Comparison of ENCODE assay signal across 12 cellular contexts in genomic region chr2:43300781-43301586, GRCh38.
DNase-seq lines count a peak whose midpoint lies in the region; ATAC-seq and TF ChIP-seq lines count a peak whose summit lies in the region.
"Had no signal": no experiment of that assay in that cellular context is flagged by ENCODE, and none has a peak within 500 bp of the region (broad histone marks: within the 10 kb centered on the region; RNA-seq: fewer than 3 reads in every experiment).

No MANE protein-coding gene starts in this region.

- no peaks in the 10 kb centered on the region for H3K9me3 ChIP-seq in RWPE2 (ENCODE audit: severe bottlenecking)
- no peaks in the 10 kb centered on the region for H3K9me3 ChIP-seq in skeletal muscle tissue (ENCODE audit: control insufficient read depth in 3 of 3, low read length in 3 of 3)

- H3K9ac ChIP-seq in skeletal muscle tissue (ENCODE audit: low read depth in 1 of 3, low read length in 3 of 3), result peak overlapping the region in 2 of 3 donors; percentile 45 to 57

- H3K36me3 ChIP-seq in RWPE2 (ENCODE audit: low read depth), result no peaks in the 10 kb centered on the region
- H3K36me3 ChIP-seq in skeletal muscle tissue (ENCODE audit: control insufficient read depth in 3 of 3, insufficient read depth in 3 of 3, low read length in 3 of 3), result no peaks in the 10 kb centered on the region
- H3K36me3 ChIP-seq: cardiac muscle cell had no signal

- TF ChIP-seq CTCF in RWPE2 (IDR thresholded peaks at IDR 0.05; ENCODE audit: poor library complexity, severe bottlenecking) (no peak), foreskin keratinocyte (conservative IDR thresholded peaks at IDR 0.05) (no peak)

- ATAC-seq in RWPE2 (ENCODE audit: low read depth) (peak; percentile 86), foreskin keratinocyte (peak; percentile 92), HG03439 (IDR thresholded peaks at IDR 0.05; ENCODE audit: unreplicated experiment) (no peak)
- ATAC-seq: sciatic nerve had no signal

- peaks cover 12% of the 10 kb centered on the region for H3K4me1 ChIP-seq in RWPE2 (ENCODE audit: insufficient read depth, poor library complexity, severe bottlenecking)
- H3K4me1 ChIP-seq in foreskin keratinocyte, result no peaks in the 10 kb centered on the region
- H3K4me1 ChIP-seq in skeletal muscle tissue (ENCODE audit: control insufficient read depth in 3 of 3, insufficient read depth in 3 of 3, low read length in 3 of 3), result peaks cover 15 to 28% (median 15%) of the 10 kb centered on the region in 3 donors

- DNase-seq in DMS 273 (lab: John Stamatoyannopoulos, UW; ENCODE audit: unreplicated experiment), result peak; percentile 17
- no peak for DNase-seq in DMS 273 treated with DMSO at 0.1 percent for 48 hours (lab: John Stamatoyannopoulos, UW)
- no peak for DNase-seq in RWPE2 (ENCODE audit: low spot score)
- DNase-seq in foreskin keratinocyte, result peak; percentile 38 to 90
- DNase-seq in 8988T, result no peak
- no peak for DNase-seq in cortex of kidney (lab: John Stamatoyannopoulos, UW)
- DNase-seq: activated effector memory CD4-positive, alpha-beta T cell treated with Interleukin-2 at 50 U/mL for 16 hours; COR-L47 had no signal

- no peaks in the 10 kb centered on the region for H3K27me3 ChIP-seq in RWPE2 (ENCODE audit: insufficient read depth, poor library complexity, severe bottlenecking)
- no peaks in the 10 kb centered on the region for H3K27me3 ChIP-seq in foreskin keratinocyte
- H3K27me3 ChIP-seq in skeletal muscle tissue (ENCODE audit: control insufficient read depth in 3 of 3, insufficient read depth in 3 of 3, low read length in 3 of 3), result no peaks in the 10 kb centered on the region
- H3K27me3 ChIP-seq: cardiac muscle cell had no signal

- no peak overlapping the region for H3K4me3 ChIP-seq in RWPE2 (ENCODE audit: severe bottlenecking)
- peak overlapping the region in 2 of 3 donors; percentile 6 to 35 for H3K4me3 ChIP-seq in skeletal muscle tissue (ENCODE audit: low read length in 3 of 3)
- H3K4me3 ChIP-seq: cardiac muscle cell had no signal

- H3K27ac ChIP-seq in RWPE2 (ENCODE audit: poor library complexity, severe bottlenecking) (peak overlapping the region; percentile 3), foreskin keratinocyte (no peak overlapping the region), skeletal muscle tissue (ENCODE audit: low read depth, low read length) (no peak overlapping the region)
- H3K27ac ChIP-seq: cardiac muscle cell had no signal

Comparison
In these comparisons a context has a peak if more than half of its experiments do, and no peak if none do; other contexts are left out.
1. DNase-seq: peak in DMS 273 (single experiment) and foreskin keratinocyte (2 of 2); none in DMS 273 treated with DMSO at 0.1 percent for 48 hours (single experiment), RWPE2 (single experiment), 8988T (single experiment) and cortex of kidney (single experiment).